In genomic region chr12:105330283-105330937, GRCh38 we compare ENCODE assay signal across 8 cellular contexts. TPM values are rescaled to one million over a fixed set of nuclear protein-coding genes. Genes with fewer than 3 reads are reported as not detected.
DNase-seq lines count a peak whose midpoint lies in the region; ATAC-seq, FAIRE-seq and TF ChIP-seq lines count a peak whose summit lies in the region.

Gene C12orf75 (plus strand): TSS chr12:105330691. CDS start chr12:105330892, 201 bp downstream.

- FAIRE-seq in GM12892 (lab: Jason Lieb, UNC) = peak; percentile 89

- peak within 1 kb of the TSS; percentile 69 for H3K4me3 ChIP-seq in upper lobe of right lung

- no peaks in the 10 kb centered on the region for H3K9me3 ChIP-seq in upper lobe of right lung

- no peaks in the 10 kb centered on the region for H3K27me3 ChIP-seq in upper lobe of right lung

- no peak within 1 kb of the TSS for H3K27ac ChIP-seq in upper lobe of right lung

- intact Hi-C loops in cardiac septum (cut with DNase I) (no loop called here), posterior vena cava (cut with DNase I) (no loop called here), upper lobe of right lung (cut with DNase I) (no loop called here)

- ATAC-seq in HG02678 (IDR thresholded peaks at IDR 0.05; ENCODE audit: unreplicated experiment) (peak; percentile 84), upper lobe of right lung (peak; percentile 88)

- DNase-seq in GM12892 (ENCODE audit: insufficient read length) (peak; percentile 82), NCI-H128 (lab: John Stamatoyannopoulos, UW; ENCODE audit: unreplicated experiment) (peak; percentile 73), T follicular helper cell (ENCODE audit: low read depth) (peak; percentile 54), cardiac septum (ENCODE audit: low spot score) (peak; percentile 82), posterior vena cava (ENCODE audit: low spot score) (peak; percentile 90), upper lobe of right lung (peak; percentile 79)
- DNase-seq in activated naive CD8-positive, alpha-beta T cell treated with anti-CD3 and anti-CD28 coated beads, Interleukin-2, amount 50 U/mL, for 16 hours (ENCODE audit: low read depth, low spot score) = peak; percentile 62

- no peaks in the 10 kb centered on the region for H3K36me3 ChIP-seq in upper lobe of right lung

- H3K4me1 ChIP-seq in upper lobe of right lung = peaks cover 4% of the 10 kb centered on the region

- peak; percentile 50; the same call in 1 of the 2 replicates for TF ChIP-seq POLR2A in GM12892 (IDR thresholded peaks at IDR 0.05; ENCODE audit: low read depth, low read length)

- TF ChIP-seq CTCF in upper lobe of right lung (IDR thresholded peaks at IDR 0.05) = no peak

RNA-seq across cellular contexts. Expression of gene C12orf75, which starts in this region (rescaled TPM):
- polyA plus RNA-seq in GM12892 (2012; ENCODE audit: missing spikeins) = 131 TPM
- 2.6 TPM for total RNA-seq in cardiac septum
- total RNA-seq in posterior vena cava = 100 to 1,000 TPM; 120 to 138 TPM
- 5.9 TPM for total RNA-seq in upper lobe of right lung

Comparison
In these comparisons a context has a peak if more than half of its experiments do, and no peak if none do; other contexts are left out.
1. RNA of gene C12orf75 (total RNA-seq): 120 to 138 TPM in posterior vena cava; 5.9 TPM in upper lobe of right lung (single experiment) and 2.6 TPM in cardiac septum (single experiment); every median in the first group is over 10 times any median in the second.
2. Peak in every context shown above with its lines, with median percentiles within 50 percentile points of each other: DNase-seq.